ENCODE assay signal across 12 cellular contexts in the genomic region with DNA sequence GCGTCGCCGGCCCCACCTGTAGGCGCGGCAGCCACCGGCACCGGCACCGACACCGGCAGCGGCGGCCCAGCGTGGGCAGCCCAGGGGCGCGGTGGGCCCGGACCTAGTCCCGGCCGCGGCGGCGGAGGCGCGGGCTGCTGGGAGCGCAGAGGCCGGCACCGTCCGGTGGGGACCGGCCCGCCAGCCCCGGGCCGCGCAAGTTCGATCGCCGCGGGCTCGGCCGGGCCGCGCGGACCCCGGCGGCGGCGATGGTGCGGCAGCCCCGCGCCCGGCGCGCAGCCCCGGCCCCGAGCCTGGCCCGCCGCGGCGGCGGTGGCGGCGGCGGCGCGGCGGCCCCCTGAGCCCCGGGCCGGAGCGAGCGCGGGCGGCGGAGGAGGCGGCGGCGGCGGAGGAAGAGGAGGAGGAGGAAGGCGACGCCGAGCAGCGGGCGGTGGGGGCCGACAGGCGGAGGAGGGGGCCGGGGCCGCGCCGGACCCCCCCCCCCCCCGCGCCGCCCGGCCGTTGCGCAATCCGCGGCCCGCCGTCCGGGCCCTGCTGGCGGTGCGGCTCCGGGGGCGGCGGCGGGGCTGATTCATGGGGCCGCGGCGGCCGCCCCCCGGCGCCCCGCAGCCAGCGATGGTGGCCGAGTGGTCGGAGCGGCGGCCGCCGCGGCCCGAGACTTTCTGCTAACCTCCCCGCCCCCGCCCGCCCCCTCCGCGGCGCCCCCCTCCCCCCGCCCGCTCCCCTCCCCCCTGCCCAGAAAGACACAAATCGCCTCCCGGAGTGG.
DNase-seq lines count a peak whose midpoint lies in the region; ATAC-seq and TF ChIP-seq lines count a peak whose summit lies in the region.
"Had no signal": no experiment of that assay in that cellular context is flagged by ENCODE, and none has a peak within 500 bp of the region (broad histone marks: within the 10 kb centered on the region; RNA-seq: fewer than 3 reads in every experiment).

No MANE protein-coding gene starts in this region.

- no peak overlapping the region for H3K4me3 Mint-ChIP-seq in effector memory CD8-positive, alpha-beta T cell
- no peak overlapping the region for H3K4me3 Mint-ChIP-seq in activated naive CD4-positive, alpha-beta T cell treated with anti-CD3 and anti-CD28 coated beads, Interleukin-2, amount 10 ng/mL, durations not matched to agents 7 days and 5 days
- H3K4me3 Mint-ChIP-seq: CD8-positive, alpha-beta memory T cell; dendritic cell treated with granulocyte-macrophage colony-stimulating factor and Interleukin-4, amounts not matched to agents 40 ng/mL and 50 ng/mL, for 4 days had no signal

- no peaks in the 10 kb centered on the region for H3K79me2 ChIP-seq in smooth muscle cell (ENCODE audit: low read depth)

- no peaks in the 10 kb centered on the region for H3K4me1 ChIP-seq in HUES64 (ENCODE audit: insufficient read depth, low read length)
- H3K4me1 ChIP-seq in smooth muscle cell (ENCODE audit: low read depth), result peaks cover 20% of the 10 kb centered on the region

- peaks cover 35 to 54% of the 10 kb centered on the region in 2 donors for H3K27me3 Mint-ChIP-seq in effector memory CD8-positive, alpha-beta T cell
- peaks cover 52% of the 10 kb centered on the region for H3K27me3 Mint-ChIP-seq in activated naive CD4-positive, alpha-beta T cell treated with anti-CD3 and anti-CD28 coated beads, Interleukin-2, amount 10 ng/mL, durations not matched to agents 7 days and 5 days

- H3K27me3 ChIP-seq in HUES64 (ENCODE audit: insufficient read depth, low read length), result peaks cover 15% of the 10 kb centered on the region
- H3K27me3 ChIP-seq in smooth muscle cell (ENCODE audit: low read depth), result peaks cover 31% of the 10 kb centered on the region

- peaks cover 62% of the 10 kb centered on the region for H4K20me1 ChIP-seq in smooth muscle cell (ENCODE audit: low read depth)

- H3F3A ChIP-seq in smooth muscle cell (ENCODE audit: low read depth), result peaks cover 7% of the 10 kb centered on the region

- H3K27ac ChIP-seq in HUES64 (ENCODE audit: low read depth, low read length) (no peak overlapping the region), smooth muscle cell (ENCODE audit: low read depth) (no peak overlapping the region)
- H3K27ac ChIP-seq: neutrophil had no signal

- 0 out of 2 replicates have a peak, but pooled peaks cover 2% of the 10 kb centered on the region for H3K9me3 ChIP-seq in HUES64 (ENCODE audit: insufficient read depth, low read depth, low read length)
- no peaks in the 10 kb centered on the region for H3K9me3 ChIP-seq in smooth muscle cell (replicated peaks; ENCODE audit: low read depth)
- H3K9me3 ChIP-seq: neutrophil had no signal

- peaks cover 0 to 2% of the 10 kb centered on the region in 2 donors for H3K4me1 Mint-ChIP-seq in effector memory CD8-positive, alpha-beta T cell (ENCODE audit: low read depth in 2 of 2)
- no peaks in the 10 kb centered on the region for H3K4me1 Mint-ChIP-seq in activated naive CD4-positive, alpha-beta T cell treated with anti-CD3 and anti-CD28 coated beads, Interleukin-2, amount 10 ng/mL, durations not matched to agents 7 days and 5 days

- ATAC-seq in effector memory CD8-positive, alpha-beta T cell (replicated peaks), result no peak

- peaks cover 2 to 5% of the 10 kb centered on the region in 2 donors for H3K9me3 Mint-ChIP-seq in effector memory CD8-positive, alpha-beta T cell
- H3K9me3 Mint-ChIP-seq in activated naive CD4-positive, alpha-beta T cell treated with anti-CD3 and anti-CD28 coated beads, Interleukin-2, amount 10 ng/mL, durations not matched to agents 7 days and 5 days, result peaks cover 10% of the 10 kb centered on the region

- H3K9ac ChIP-seq in HUES64 (ENCODE audit: low read depth, low read length), result no peak overlapping the region
- no peak overlapping the region for H3K9ac ChIP-seq in smooth muscle cell (ENCODE audit: low read depth)

- CTCF ChIA-PET in activated naive CD4-positive, alpha-beta T cell treated with anti-CD3 and anti-CD28 coated beads, Interleukin-2, amount 10 ng/mL, durations not matched to agents 7 days and 5 days (lab: Charles Lee), result no interaction called here

- H3K4me2 ChIP-seq in smooth muscle cell, result peak overlapping the region; percentile 88

- under 1% methylated on average over 84 of the region's 128 CpGs for WGBS in HUES64
- WGBS in smooth muscle cell (ENCODE audit: low lambda C conversion rate), result 1% methylated on average over 49 of the region's 128 CpGs

- H3K4me3 ChIP-seq in HUES64 (ENCODE audit: low read length) (peak overlapping the region; percentile 57), smooth muscle cell (peak overlapping the region; percentile 50)

- TF ChIP-seq CTCF in smooth muscle cell (IDR thresholded peaks at IDR 0.05; ENCODE audit: borderline replicate concordance, insufficient read depth, poor library complexity, severe bottlenecking), result no peak

- H3K36me3 Mint-ChIP-seq in effector memory CD8-positive, alpha-beta T cell (ENCODE audit: insufficient read depth), result peaks cover 6% of the 10 kb centered on the region
- no peaks in the 10 kb centered on the region for H3K36me3 Mint-ChIP-seq in activated naive CD4-positive, alpha-beta T cell treated with anti-CD3 and anti-CD28 coated beads, Interleukin-2, amount 10 ng/mL, durations not matched to agents 7 days and 5 days

- no peaks in the 10 kb centered on the region for H3K36me3 ChIP-seq in HUES64 (ENCODE audit: insufficient read depth, low read length)
- no peaks in the 10 kb centered on the region for H3K36me3 ChIP-seq in smooth muscle cell (ENCODE audit: low read depth)
- H3K36me3 ChIP-seq: neutrophil had no signal

- H3K27ac Mint-ChIP-seq in effector memory CD8-positive, alpha-beta T cell, result no peak overlapping the region
- H3K27ac Mint-ChIP-seq in activated naive CD4-positive, alpha-beta T cell treated with anti-CD3 and anti-CD28 coated beads, Interleukin-2, amount 10 ng/mL, durations not matched to agents 7 days and 5 days, result no peak overlapping the region
- H3K27ac Mint-ChIP-seq: CD8-positive, alpha-beta memory T cell; dendritic cell treated with granulocyte-macrophage colony-stimulating factor and Interleukin-4, amounts not matched to agents 40 ng/mL and 50 ng/mL, for 4 days had no signal

- DNase-seq in D341Med (ENCODE audit: low spot score) (peak; percentile 54), iPS-NIHi11 (ENCODE audit: low spot score) (peak; percentile 58), smooth muscle cell (lab: John Stamatoyannopoulos, UW; ENCODE audit: unreplicated experiment) (no peak)
- DNase-seq in activated effector memory CD4-positive, alpha-beta T cell treated with Interleukin-2 at 50 U/mL for 16 hours, result no peak
- no peak for DNase-seq in effector memory CD8-positive, alpha-beta T cell
- no peak for DNase-seq in activated naive CD4-positive, alpha-beta T cell treated with anti-CD3 and anti-CD28 coated beads, Interleukin-2, amount 10 ng/mL, durations not matched to agents 7 days and 5 days
- DNase-seq: activated CD4-positive, alpha-beta T cell treated with anti-CD3 and anti-CD28 coated beads, Interleukin-2, amount 50 U/mL, for 4 hours; amniotic stem cell; CD8-positive, alpha-beta memory T cell had no signal

- H2AFZ ChIP-seq in smooth muscle cell (ENCODE audit: low read depth), result no peak overlapping the region

Comparison
In these comparisons a context has a peak if more than half of its experiments do, and no peak if none do; other contexts are left out.
1. DNase-seq: peak in D341Med (single experiment) and iPS-NIHi11 (single experiment); none in smooth muscle cell (single experiment), activated effector memory CD4-positive, alpha-beta T cell treated with Interleukin-2 at 50 U/mL for 16 hours (single experiment), effector memory CD8-positive, alpha-beta T cell (0 of 3) and activated naive CD4-positive, alpha-beta T cell treated with anti-CD3 and anti-CD28 coated beads, Interleukin-2, amount 10 ng/mL, durations not matched to agents 7 days and 5 days (single experiment).